13 cellular contexts compared by ENCODE assay signal in the genomic region with DNA sequence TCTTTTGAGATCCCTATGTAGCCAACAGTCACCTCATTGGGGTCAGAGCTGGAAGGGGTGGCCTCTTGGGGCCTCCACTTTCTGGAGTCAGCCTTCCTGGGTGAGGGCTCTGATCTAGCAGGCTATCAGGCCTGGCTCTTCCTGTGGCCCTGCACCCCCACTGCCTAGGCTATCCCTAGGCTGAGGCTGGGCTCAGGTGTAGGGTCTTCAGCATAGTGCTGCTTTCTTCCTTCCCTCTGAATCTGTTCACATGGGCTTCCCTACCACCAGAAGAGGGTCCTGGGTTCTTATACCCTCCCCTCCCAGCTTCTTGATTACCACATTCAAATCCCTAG. TPM values are rescaled to one million over a fixed set of nuclear protein-coding genes. Genes with fewer than 3 reads are reported as not detected.
DNase-seq lines count a peak whose midpoint lies in the region; ATAC-seq, FAIRE-seq and TF ChIP-seq lines count a peak whose summit lies in the region.
"Had no signal": no experiment of that assay in that cellular context is flagged by ENCODE, and none has a peak within 500 bp of the region (broad histone marks: within the 10 kb centered on the region; RNA-seq: fewer than 3 reads in every experiment).

No MANE protein-coding gene starts in this region.

- no peak overlapping the region for H3K27ac ChIP-seq in mesendoderm (ENCODE audit: low read depth, low read length)
- H3K27ac ChIP-seq in aorta (ENCODE audit: low read depth in 1 of 2, low read length in 2 of 2), result no peak overlapping the region
- no peak overlapping the region for H3K27ac ChIP-seq in testis

- TF ChIP-seq POLR2A in testis (IDR thresholded peaks at IDR 0.05), result no peak

- no peaks in the 10 kb centered on the region for H3K79me1 ChIP-seq in mesendoderm (ENCODE audit: low read length)

- no peak overlapping the region for H3K4ac ChIP-seq in mesendoderm (ENCODE audit: low read depth, low read length)

- intact Hi-C loops in aorta (cut with DNase I), result no loop called here
- intact Hi-C loops in testis (cut with DNase I; ENCODE audit: low total_unique reads), result loop anchor here (10.0 kb wide), 1 partner anchor 76 kb away; no protein-coding TSS in a partner anchor

- H3K4me1 ChIP-seq in mesendoderm (ENCODE audit: control insufficient read depth, low read depth, low read length) (peaks cover 5% of the 10 kb centered on the region), aorta (ENCODE audit: control insufficient read depth in 1 of 2, insufficient read depth in 2 of 2, low read length in 2 of 2) (no peaks in the 10 kb centered on the region), testis (no peaks in the 10 kb centered on the region)

- no peak overlapping the region for H3K9ac ChIP-seq in mesendoderm (ENCODE audit: low read length)

- H3K4me3 ChIP-seq in GM06990 (replicated peaks; ENCODE audit: low read depth, low read length) (peak overlapping the region; percentile 82), mesendoderm (ENCODE audit: low read length) (no peak overlapping the region), aorta (ENCODE audit: low read length in 2 of 2) (no peak overlapping the region), testis (no peak overlapping the region)

- ATAC-seq in GM21360 (IDR thresholded peaks at IDR 0.05; ENCODE audit: unreplicated experiment), result peak; percentile 2
- ATAC-seq in HG03565 (IDR thresholded peaks at IDR 0.05; ENCODE audit: unreplicated experiment), result peak; percentile 5
- ATAC-seq in aorta (ENCODE audit: low FRiP score), result no peak
- ATAC-seq in GM21367 (IDR thresholded peaks at IDR 0.05; ENCODE audit: unreplicated experiment), result no peak
- ATAC-seq: activated CD8-positive, alpha-beta T cell treated with anti-CD3 and anti-CD28 coated beads for 36 hours had no signal

- no peak for TF ChIP-seq CTCF in GM06990 (IDR thresholded peaks at IDR 0.05; ENCODE audit: insufficient read depth, low read length, poor library complexity, severe bottlenecking)
- TF ChIP-seq CTCF in D721Med (IDR thresholded peaks at IDR 0.05; ENCODE audit: insufficient read depth, missing control alignments), result no peak
- TF ChIP-seq CTCF in testis (IDR thresholded peaks at IDR 0.05), result no peak

- H3K4me2 ChIP-seq in mesendoderm (ENCODE audit: low read length), result no peak overlapping the region

- no peak overlapping the region for H3K18ac ChIP-seq in mesendoderm (ENCODE audit: low read length)

- H3K27me3 ChIP-seq in GM06990 (replicated peaks; ENCODE audit: control insufficient read depth, insufficient read depth, low read length) (no peaks in the 10 kb centered on the region), mesendoderm (ENCODE audit: insufficient read depth, low read length, poor library complexity) (no peaks in the 10 kb centered on the region), aorta (ENCODE audit: control insufficient read depth in 1 of 2, insufficient read depth in 2 of 2, low read length in 1 of 2) (no peaks in the 10 kb centered on the region), testis (no peaks in the 10 kb centered on the region)
- H3K27me3 ChIP-seq: dorsolateral prefrontal cortex had no signal

- no peak overlapping the region for H2BK5ac ChIP-seq in mesendoderm (ENCODE audit: low read length)

- no peak overlapping the region for H2BK120ac ChIP-seq in mesendoderm (ENCODE audit: low read depth, low read length)

- H3K36me3 ChIP-seq in GM06990 (ENCODE audit: control insufficient read depth, insufficient read depth, low read length) (peaks cover 6% of the 10 kb centered on the region), mesendoderm (ENCODE audit: control insufficient read depth, insufficient read depth, low read length) (no peaks in the 10 kb centered on the region), aorta (ENCODE audit: control insufficient read depth in 1 of 2, insufficient read depth in 2 of 2, low read length in 1 of 2) (no peaks in the 10 kb centered on the region), testis (ENCODE audit: low read depth, missing control alignments) (no peaks in the 10 kb centered on the region)

- no peak for FAIRE-seq in D721Med (lab: Jason Lieb, UNC)

- DNase-seq in GM06990 (ENCODE audit: extremely low read depth, insufficient read length), result no peak
- DNase-seq in mesendoderm, result no peak
- DNase-seq in aorta, result no peak
- no peak for DNase-seq in D721Med (ENCODE audit: insufficient read length, low spot score)
- DNase-seq in testis, result no peak
- DNase-seq: NCI-H1417; NK-92 treated with Interleukin-12 subunit alpha and Interleukin-12 subunit beta, amount 100 ng/mL, for 24 hours; T-helper 1 cell had no signal

- H4K5ac ChIP-seq in mesendoderm (ENCODE audit: low read length), result peak overlapping the region; percentile 16

- H3K56ac ChIP-seq in mesendoderm (ENCODE audit: low read length), result peak overlapping the region; percentile 30

- no peak overlapping the region for H2AK5ac ChIP-seq in mesendoderm (ENCODE audit: low read length)

- no peak overlapping the region for H4K8ac ChIP-seq in mesendoderm (ENCODE audit: low read depth, low read length)

- no peaks in the 10 kb centered on the region for H3K79me2 ChIP-seq in mesendoderm (ENCODE audit: control insufficient read depth, insufficient read depth, low read length)

- H3K9me3 ChIP-seq in aorta (ENCODE audit: control insufficient read depth, low read length) (no peaks in the 10 kb centered on the region), testis (no peaks in the 10 kb centered on the region)

- H2BK15ac ChIP-seq in mesendoderm (replicated peaks; ENCODE audit: low read depth), result no peak overlapping the region

- no peak overlapping the region for H3K23ac ChIP-seq in mesendoderm (ENCODE audit: low read length)

RNA-seq across cellular contexts. Expression of gene SPI1, which starts 0.5 kb away (rescaled TPM):
- 0.70 TPM for polyA plus RNA-seq in mesendoderm (2013, experiment 1 of 2)
- polyA plus RNA-seq in mesendoderm (2013, experiment 2 of 2), result 0.63 TPM
- total RNA-seq in aorta (10 to 100 TPM; 41.0 to 56.0 TPM), testis (1 to 10 TPM; 4.6 to 7.4 TPM)
- polyA plus RNA-seq in aorta (10 to 100 TPM in 1 of 2 donors, 1 to 10 TPM in 1; 6.3 to 37.8 TPM), testis (ENCODE audit: insufficient read depth, low read depth, low replicate concordance) (16.3 TPM)

RNA-seq across cellular contexts. Expression of gene MYBPC3, which starts 26.3 kb away (rescaled TPM):
- not detected for polyA plus RNA-seq in mesendoderm (2013, experiment 1 of 2)
- polyA plus RNA-seq in mesendoderm (2013, experiment 2 of 2), result not detected
- total RNA-seq in aorta (under 1 TPM; 0.15 to 0.42 TPM), testis (under 1 TPM; 0.68 to 0.79 TPM)
- polyA plus RNA-seq in aorta (1 to 10 TPM in 1 of 2 donors, under 1 TPM in 1; 0.03 to 1.9 TPM), testis (ENCODE audit: insufficient read depth, low read depth, low replicate concordance) (1.7 TPM)
- total RNA-seq: activated CD8-positive, alpha-beta T cell treated with anti-CD3 and anti-CD28 coated beads for 36 hours had no signal

RNA-seq across cellular contexts. Expression of gene SLC39A13, which starts 29.6 kb away (rescaled TPM):
- polyA plus RNA-seq in mesendoderm (2013, experiment 1 of 2), result 10.9 TPM
- 11.3 TPM for polyA plus RNA-seq in mesendoderm (2013, experiment 2 of 2)
- total RNA-seq in aorta (10 to 100 TPM; 75.1 to 88.9 TPM), testis (10 to 100 TPM; 95.1 to 98.1 TPM)
- polyA plus RNA-seq in aorta (100 to 1,000 TPM in 1 of 2 donors, 10 to 100 TPM in 1; 34.7 to 118 TPM), testis (ENCODE audit: insufficient read depth, low read depth, low replicate concordance) (99.2 TPM)

RNA-seq across cellular contexts. Expression of gene PSMC3, which starts 47.4 kb away (rescaled TPM):
- polyA plus RNA-seq in mesendoderm (2013, experiment 1 of 2), result 136 TPM
- polyA plus RNA-seq in mesendoderm (2013, experiment 2 of 2), result 143 TPM
- total RNA-seq in aorta (100 to 1,000 TPM in 1 of 2 donors, 10 to 100 TPM in 1; 84.2 to 117 TPM), testis (100 to 1,000 TPM in 1 of 2 donors, 10 to 100 TPM in 1; 98.1 to 108 TPM)
- polyA plus RNA-seq in aorta (100 to 1,000 TPM; 181 to 204 TPM), testis (ENCODE audit: insufficient read depth, low read depth, low replicate concordance) (228 TPM)

Comparison
In these comparisons a context has a peak if more than half of its experiments do, and no peak if none do; other contexts are left out.
1. ATAC-seq: peak in GM21360 (single experiment) and HG03565 (single experiment); none in aorta (single experiment) and GM21367 (single experiment).
2. RNA of gene SPI1, which starts 0.5 kb away (total RNA-seq): 41.0 to 56.0 TPM in aorta; 4.6 to 7.4 TPM in testis; every median in the first group is over 4 times any median in the second.